In genomic region chr2:15938803-15939555, GRCh38 we compare ENCODE assay signal across 12 cellular contexts. TPM values are rescaled to one million over a fixed set of nuclear protein-coding genes. Genes with fewer than 3 reads are reported as not detected.
DNase-seq lines count a peak whose midpoint lies in the region; ATAC-seq, FAIRE-seq and TF ChIP-seq lines count a peak whose summit lies in the region.
"Had no signal": no experiment of that assay in that cellular context is flagged by ENCODE, and none has a peak within 500 bp of the region (broad histone marks: within the 10 kb centered on the region; RNA-seq: fewer than 3 reads in every experiment).

No MANE protein-coding gene starts in this region.

- ATAC-seq in gastrocnemius medialis, result no peak

- DNase-seq in NCI-H526 (lab: John Stamatoyannopoulos, UW), result peak; percentile 98
- DNase-seq in NCI-H526 treated with DMSO at 0.1 percent for 48 hours (lab: John Stamatoyannopoulos, UW), result no peak
- no peak for DNase-seq in WERI-Rb-1
- DNase-seq in immature natural killer cell, result no peak
- DNase-seq in gastrocnemius medialis, result no peak
- DNase-seq in GM19239 (ENCODE audit: insufficient read length, low spot score), result no peak
- DNase-seq in NK-92 (lab: John Stamatoyannopoulos, UW; ENCODE audit: unreplicated experiment), result no peak
- no peak for DNase-seq in Ammon's horn (ENCODE audit: low spot score)

- in situ Hi-C loops in gastrocnemius medialis (cut with MboI; ENCODE audit: low sequenced_read_pairs in 4 of 4), result loop anchor here (10.0 to 25.0 kb wide), 8 partner anchors 302 to 823 kb away; no protein-coding TSS in a partner anchor

- H3K4me3 Mint-ChIP-seq in immature natural killer cell, result peak overlapping the region in 4 of 5 donors; percentile 9 to 60 (median 49)

- H3K27ac ChIP-seq in WERI-Rb-1 (peak overlapping the region; percentile 98), gastrocnemius medialis (no peak overlapping the region)
- H3K27ac ChIP-seq: right atrium auricular region had no signal

- TF ChIP-seq POLR2A in gastrocnemius medialis (IDR thresholded peaks at IDR 0.05), result no peak

- peaks cover 12 to 28% (median 12%) of the 10 kb centered on the region in 3 donors for H3K27me3 Mint-ChIP-seq in immature natural killer cell (ENCODE audit: low read depth in 3 of 3)

- peaks cover 0 to 3% (median 0%) of the 10 kb centered on the region in 3 donors for H3K36me3 Mint-ChIP-seq in immature natural killer cell

- FAIRE-seq in GM19239 (lab: Jason Lieb, UNC), result no peak
- FAIRE-seq: GM12892 had no signal

- H3K27ac Mint-ChIP-seq in immature natural killer cell, result no peak overlapping the region

- peaks cover 15 to 27% of the 10 kb centered on the region in 2 donors for H3K4me1 Mint-ChIP-seq in immature natural killer cell

- H3K4me3 ChIP-seq in WERI-Rb-1 (ENCODE audit: low read depth, low read length) (peak overlapping the region; percentile 67), gastrocnemius medialis (peak overlapping the region in 3 of 4 donors; percentile 55 to 57 (median 56))

- H3K9me3 ChIP-seq in WERI-Rb-1 (ENCODE audit: severe bottlenecking), result no peaks in the 10 kb centered on the region
- H3K9me3 ChIP-seq in gastrocnemius medialis, result no peaks in the 10 kb centered on the region
- H3K9me3 ChIP-seq: right atrium auricular region, tibial nerve had no signal

- intact Hi-C loops in gastrocnemius medialis (cut with DNase I; ENCODE audit: low total_unique reads), result loop anchor here (1.0 kb wide), 2 partner anchors 343 to 548 kb away; no protein-coding TSS in a partner anchor

- H3K27me3 ChIP-seq in WERI-Rb-1 (ENCODE audit: insufficient read depth, low read depth, severe bottlenecking) (no peaks in the 10 kb centered on the region), gastrocnemius medialis (peaks cover 21 to 36% (median 27%) of the 10 kb centered on the region in 3 donors)

- H3K4me1 ChIP-seq in gastrocnemius medialis, result peaks cover 20 to 43% of the 10 kb centered on the region in 2 donors

- TF ChIP-seq CTCF in WERI-Rb-1 (IDR thresholded peaks at IDR 0.05; ENCODE audit: low read depth, low read length) (no peak), gastrocnemius medialis (IDR thresholded peaks at IDR 0.05 in 4 of 5, conservative IDR thresholded peaks at IDR 0.05 in 1 of 5) (no peak)

- H3K9me3 Mint-ChIP-seq in immature natural killer cell, result peaks cover 0 to 2% (median 0%) of the 10 kb centered on the region in 6 donors

- peaks cover 32% of the 10 kb centered on the region for H3K36me3 ChIP-seq in WERI-Rb-1
- no peaks in the 10 kb centered on the region for H3K36me3 ChIP-seq in gastrocnemius medialis
- H3K36me3 ChIP-seq: right atrium auricular region, tibial nerve had no signal

RNA-seq across cellular contexts. Expression of gene MYCN, which starts 1.4 kb away (rescaled TPM):
- not detected for polyA plus RNA-seq in immature natural killer cell
- under 1 TPM in 2 of 4 donors, not detected in 2; 0.17 to 0.25 TPM for total RNA-seq in gastrocnemius medialis
- total RNA-seq: activated CD8-positive, alpha-beta memory T cell treated with anti-CD3 and anti-CD28 coated beads for 36 hours had no signal

Comparison
In these comparisons a context has a peak if more than half of its experiments do, and no peak if none do; other contexts are left out.
1. DNase-seq: peak in NCI-H526 (2 of 2); none in NCI-H526 treated with DMSO at 0.1 percent for 48 hours (single experiment), WERI-Rb-1 (single experiment), immature natural killer cell (0 of 3), gastrocnemius medialis (0 of 2), GM19239 (single experiment), NK-92 (single experiment) and Ammon's horn (single experiment).